8 cellular contexts compared by ENCODE assay signal in genomic region chr12:56007148-56007891, GRCh38. TPM values are rescaled to one million over a fixed set of nuclear protein-coding genes. Genes with fewer than 3 reads are reported as not detected.
DNase-seq lines count a peak whose midpoint lies in the region; ATAC-seq and TF ChIP-seq lines count a peak whose summit lies in the region.

No MANE protein-coding gene starts in this region.

- H3K27ac ChIP-seq in HUES48 (ENCODE audit: low read depth, low read length), result peak overlapping the region; percentile 94
- H3K27ac ChIP-seq in OCI-LY1 (ENCODE audit: low read depth, low read length, poor library complexity, severe bottlenecking), result peak overlapping the region; percentile 20
- H3K27ac ChIP-seq in epithelial cell of prostate, result peak overlapping the region; percentile 63

- CTCF ChIA-PET in BJ (lab: Yijun Ruan, JAX), result interaction anchor here (0.5 to 2.2 kb wide), 5 partner anchors 11 to 38 kb away, joined by 3 to 19 read pairs (median 3); partner anchors contain the start of gene SUOX

- peak overlapping the region; percentile 80 for H3K4me2 ChIP-seq in OCI-LY1 (ENCODE audit: low read length)

- H3K9me2 ChIP-seq in OCI-LY1 (ENCODE audit: low read depth, low read length), result no peaks in the 10 kb centered on the region

- POLR2A ChIA-PET in BJ (lab: Charles Lee), result interaction anchor here (0.5 kb wide), 1 partner anchor 10 kb away, joined by 3 read pairs; the partner anchor contains the start of gene SUOX

- H3K9me3 ChIP-seq in HUES48 (ENCODE audit: control insufficient read depth, insufficient read depth, low read length), result no peaks in the 10 kb centered on the region
- H3K9me3 ChIP-seq in OCI-LY1 (ENCODE audit: low read length), result no peaks in the 10 kb centered on the region

- no peaks in the 10 kb centered on the region for H4K20me1 ChIP-seq in OCI-LY1 (ENCODE audit: insufficient read depth, low read length)

- TF ChIP-seq CTCF in BJ (IDR thresholded peaks at IDR 0.05; ENCODE audit: insufficient read depth, low read depth, low read length), result no peak
- TF ChIP-seq CTCF in OCI-LY1 (IDR thresholded peaks at IDR 0.05; ENCODE audit: low read length), result no peak

- peak overlapping the region; percentile 89 for H2AFZ ChIP-seq in OCI-LY1 (ENCODE audit: low read length)

- H3K4me1 ChIP-seq in HUES48 (ENCODE audit: control insufficient read depth, insufficient read depth, low read length) (peaks cover 4% of the 10 kb centered on the region; the same call in 1 of the 2 replicates), OCI-LY1 (ENCODE audit: insufficient read depth, low read length, severe bottlenecking) (peaks cover 12% of the 10 kb centered on the region)

- peaks cover 9% of the 10 kb centered on the region for H3K36me3 ChIP-seq in BJ (ENCODE audit: control insufficient read depth, insufficient read depth, low read length)
- peaks cover 31% of the 10 kb centered on the region for H3K36me3 ChIP-seq in HUES48 (ENCODE audit: control insufficient read depth, insufficient read depth, low read length)
- H3K36me3 ChIP-seq in OCI-LY1 (ENCODE audit: insufficient read depth, low read length), result no peaks in the 10 kb centered on the region

- H3K9ac ChIP-seq in HUES48 (ENCODE audit: low read depth, low read length), result peak overlapping the region; percentile 88
- H3K9ac ChIP-seq in OCI-LY1 (ENCODE audit: low read length), result peak overlapping the region; percentile 66

- no peaks in the 10 kb centered on the region for H3F3A ChIP-seq in OCI-LY1 (ENCODE audit: insufficient read depth, low read length)

- no peaks in the 10 kb centered on the region for H3K79me2 ChIP-seq in OCI-LY1 (ENCODE audit: insufficient read depth, low read length)

- DNase-seq in BJ (ENCODE audit: low read depth), result peak; percentile 37
- peak; percentile 67 for DNase-seq in activated T-cell treated with anti-CD3 and anti-CD28 coated beads for 24 hours (ENCODE audit: low read depth)
- DNase-seq in epithelial cell of prostate (ENCODE audit: low read depth, low spot score), result peak; percentile 24
- peak; percentile 68 for DNase-seq in middle frontal gyrus (ENCODE audit: extremely low spot score, low spot score)
- peak; percentile 37 to 38 for DNase-seq in stimulated activated CD8-positive, alpha-beta memory T cell treated with anti-CD3 and anti-CD28 coated beads, Interleukin-15, amount 100 ng/mL, for 4 hours (ENCODE audit: low read depth in 2 of 2)

- H3K27me3 ChIP-seq in BJ (ENCODE audit: control insufficient read depth, insufficient read depth, low read length) (no peaks in the 10 kb centered on the region), HUES48 (ENCODE audit: control insufficient read depth, insufficient read depth, low read length) (no peaks in the 10 kb centered on the region), OCI-LY1 (ENCODE audit: insufficient read depth, low read length) (no peaks in the 10 kb centered on the region)

- peak overlapping the region; percentile 80 for H3K4me3 ChIP-seq in BJ (ENCODE audit: low read depth, low read length)
- H3K4me3 ChIP-seq in HUES48 (ENCODE audit: low read depth, low read length), result peak overlapping the region; percentile 95
- H3K4me3 ChIP-seq in OCI-LY1 (ENCODE audit: low read depth, low read length, poor library complexity, severe bottlenecking), result peak overlapping the region; percentile 75

- peak; percentile 64 for ATAC-seq in GM19397 (IDR thresholded peaks at IDR 0.05; ENCODE audit: unreplicated experiment)

RNA-seq across cellular contexts. Expression of gene SUOX, which starts 10.2 kb away (rescaled TPM):
- 14.4 and 22.3 TPM in 2 replicates for polyA plus RNA-seq in BJ (2011; rRNA removed)
- polyA minus RNA-seq in BJ (2011; rRNA and poly(A)+ RNA removed), result 14.1 and 21.2 TPM in 2 replicates

RNA-seq across cellular contexts. Expression of gene IKZF4, which starts 13.5 kb away (rescaled TPM):
- 1.9 and 2.9 TPM in 2 replicates for polyA plus RNA-seq in BJ (2011; rRNA removed)
- 3.6 and 4.1 TPM in 2 replicates for polyA minus RNA-seq in BJ (2011; rRNA and poly(A)+ RNA removed)

RNA-seq across cellular contexts. Expression of gene RAB5B, which starts 33.4 kb away (rescaled TPM):
- 117 and 130 TPM in 2 replicates for polyA plus RNA-seq in BJ (2011; rRNA removed)
- 62.5 and 86.9 TPM in 2 replicates for polyA minus RNA-seq in BJ (2011; rRNA and poly(A)+ RNA removed)

RNA-seq across cellular contexts. Expression of gene RPS26, which starts 34.4 kb away (rescaled TPM):
- polyA plus RNA-seq in BJ (2011; rRNA removed), result 635 and 868 TPM in 2 replicates
- polyA minus RNA-seq in BJ (2011; rRNA and poly(A)+ RNA removed), result 282 and 579 TPM in 2 replicates

RNA-seq across cellular contexts. Expression of gene CDK2, which starts 40.7 kb away (rescaled TPM):
- 56.6 and 75.2 TPM in 2 replicates for polyA plus RNA-seq in BJ (2011; rRNA removed)
- polyA minus RNA-seq in BJ (2011; rRNA and poly(A)+ RNA removed), result 33.8 and 77.3 TPM in 2 replicates

Comparison
In these comparisons a context has a peak if more than half of its experiments do, and no peak if none do; other contexts are left out.
1. Peak in every context shown above with its lines: DNase-seq, ATAC-seq, H3K4me3 ChIP-seq and H3K27ac ChIP-seq.
2. H3K27ac ChIP-seq: peak in every context shown above with its lines; median percentile 94 in HUES48; 63 in epithelial cell of prostate; 20 in OCI-LY1.